ENCODE assay signal across 8 cellular contexts in the genomic region with DNA sequence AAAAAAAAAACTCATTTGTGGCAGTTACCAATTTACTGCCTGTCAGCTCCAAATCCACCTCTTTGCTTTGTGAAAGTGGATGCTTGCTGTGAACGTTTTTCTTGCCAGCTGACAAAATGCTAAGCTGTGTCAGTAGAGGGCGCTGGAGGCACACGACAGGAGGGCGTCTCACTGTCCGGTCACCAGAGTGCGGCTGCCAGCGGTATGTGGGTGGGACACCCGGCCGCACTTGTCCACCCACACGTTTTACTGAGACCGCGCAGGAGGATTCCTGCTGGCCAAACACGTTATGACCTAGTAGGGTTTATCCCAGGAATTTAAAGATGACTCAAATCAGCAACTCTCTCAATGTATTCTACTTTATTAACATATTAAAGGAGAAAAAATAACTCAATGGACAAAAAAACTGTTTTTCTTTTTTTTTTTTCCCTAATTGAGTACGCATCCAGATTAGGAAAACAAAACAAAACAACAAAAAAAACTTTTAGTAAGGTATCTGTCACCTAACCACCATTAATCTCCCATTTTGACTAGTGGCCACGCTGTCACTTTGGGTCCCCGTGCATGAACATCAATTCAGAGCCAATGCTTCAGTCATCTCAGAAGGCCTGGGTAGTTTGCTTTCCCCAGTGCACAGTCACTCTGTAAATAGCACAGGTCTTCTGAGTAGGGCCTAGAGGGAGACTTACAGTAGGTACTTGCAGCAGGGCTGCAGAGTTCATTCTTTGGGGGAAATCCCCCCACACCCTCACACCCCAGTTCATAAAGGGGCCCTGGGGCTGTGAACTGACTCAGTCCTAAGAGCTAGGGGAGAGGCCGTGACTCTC. TPM values are rescaled to one million over a fixed set of nuclear protein-coding genes. Genes with fewer than 3 reads are reported as not detected.
A peak's percentile ranks its signal among the peaks of the same experiment; 100 is the strongest.
DNase-seq lines count a peak whose midpoint lies in the region; ATAC-seq and TF ChIP-seq lines count a peak whose summit lies in the region.

No MANE protein-coding gene starts in this region.

- no peaks in the 10 kb centered on the region for H4K20me1 ChIP-seq in HCT116 (ENCODE audit: insufficient read depth)
- H4K20me1 ChIP-seq in MM.1S (ENCODE audit: insufficient read depth, low read length): no peaks in the 10 kb centered on the region

- no peaks in the 10 kb centered on the region for H3K27me3 Mint-ChIP-seq in type B pancreatic cell

- H3K14ac ChIP-seq in trophoblast cell (ENCODE audit: low read length): no peak overlapping the region

- intact Hi-C loops in HCT116 (cut with micrococcal nuclease): loop anchor here (5.0 kb wide), 1 partner anchor 181 kb away; no protein-coding TSS in a partner anchor

- H2BK120ac ChIP-seq in trophoblast cell (ENCODE audit: insufficient read depth, low read length, poor library complexity): no peak overlapping the region

- peaks cover 13% of the 10 kb centered on the region for H3K4me1 Mint-ChIP-seq in type B pancreatic cell (ENCODE audit: unreplicated experiment)

- BruUV-seq in HCT116 (replicated peaks; lab: Mats Ljungman, UMichigan): no TSS peak

- H3F3A ChIP-seq in MM.1S (ENCODE audit: insufficient read depth, low read length): no peaks in the 10 kb centered on the region

- no peak overlapping the region for H4K12ac ChIP-seq in trophoblast cell (ENCODE audit: low read depth, low read length)

- TF ChIP-seq CTCF in GM10248 (IDR thresholded peaks at IDR 0.05; ENCODE audit: control extremely low read depth, extremely low read depth, low read depth, missing control alignments): peak; percentile 93
- peak; percentile 91 to 94 (median 94) for TF ChIP-seq CTCF in HCT116 (IDR thresholded peaks at IDR 0.05 in 2 of 3, conservative IDR thresholded peaks at IDR 0.05 in 1 of 3; ENCODE audit: borderline replicate concordance in 1 of 3, insufficient read depth in 1 of 3, low read depth in 2 of 3, low read length in 2 of 3)
- peak; percentile 99 for TF ChIP-seq CTCF in MM.1S (IDR thresholded peaks at IDR 0.05; ENCODE audit: low read length)
- TF ChIP-seq CTCF in type B pancreatic cell (conservative IDR thresholded peaks at IDR 0.05): peak; percentile 95

- no peak overlapping the region for H2BK5ac ChIP-seq in trophoblast cell (ENCODE audit: low read depth, low read length, poor library complexity)

- H3K27ac Mint-ChIP-seq in type B pancreatic cell: peak overlapping the region; percentile 64

- H3K27ac ChIP-seq in HCT116 (ENCODE audit: low read depth, low read length) (no peak overlapping the region), MM.1S (ENCODE audit: low read length) (no peak overlapping the region), SK-N-MC (peak overlapping the region; percentile 72), trophoblast cell (ENCODE audit: low read depth, low read length) (no peak overlapping the region)

- WGBS in trophoblast cell (ENCODE audit: extremely low coverage, insufficient coverage, insufficient read length): no CpG with 5 or more reads among the region's 17 CpGs

- H3K4me3 Mint-ChIP-seq in type B pancreatic cell: no peak overlapping the region

- H3K36me3 Mint-ChIP-seq in type B pancreatic cell: no peaks in the 10 kb centered on the region

- H3K9ac ChIP-seq in HCT116 (ENCODE audit: low read length) (no peak overlapping the region), MM.1S (ENCODE audit: low read length) (no peak overlapping the region), SK-N-MC (ENCODE audit: insufficient read length) (peak overlapping the region; percentile 44), trophoblast cell (ENCODE audit: low read length) (no peak overlapping the region)

- H3K9me3 Mint-ChIP-seq in type B pancreatic cell: no peaks in the 10 kb centered on the region

- no peaks in the 10 kb centered on the region for H3K79me1 ChIP-seq in trophoblast cell (ENCODE audit: low read length)

- H3K79me2 ChIP-seq in HCT116 (ENCODE audit: insufficient read depth, low read length) (no peaks in the 10 kb centered on the region), MM.1S (ENCODE audit: low read length) (no peaks in the 10 kb centered on the region), trophoblast cell (ENCODE audit: control insufficient read depth, insufficient read depth, low read length, poor library complexity) (no peaks in the 10 kb centered on the region)

- peak; percentile 96 for TF ChIP-seq RAD21 in HCT116 (IDR thresholded peaks at IDR 0.05; ENCODE audit: low read depth)

- ATAC-seq in HCT116: peak; percentile 100

- H3K23ac ChIP-seq in trophoblast cell (ENCODE audit: low read length): no peak overlapping the region

- H3K27me3 ChIP-seq in HCT116 (ENCODE audit: insufficient read depth, low read length) (no peaks in the 10 kb centered on the region), MM.1S (replicated peaks; ENCODE audit: insufficient read depth, low read length) (no peaks in the 10 kb centered on the region), trophoblast cell (ENCODE audit: insufficient read depth, low read length) (no peaks in the 10 kb centered on the region)

- RAD21 ChIA-PET in HCT116 (lab: Charles Lee; ENCODE audit: low non-redundant PET in 1 of 2, low total read pairs in 2 of 2, uncharacterized antibody in 2 of 2, unreplicated experiment in 2 of 2): no interaction called here

- DNase-seq in GM10248 (ENCODE audit: extremely low spot score) (peak; percentile 77), HCT116 (ENCODE audit: low read depth, low spot score) (peak; percentile 84), MM.1S (peak; percentile 91), SK-N-MC (ENCODE audit: low read depth, low spot score) (peak; percentile 75), germinal center (ENCODE audit: low spot score) (peak; percentile 70), trophoblast cell (peak; percentile 91 to 96), type B pancreatic cell (ENCODE audit: extremely low spot score, unreplicated experiment) (peak; percentile 82)
- peak; percentile 83 for DNase-seq in activated naive CD4-positive, alpha-beta T cell treated with Interleukin-2 at 50 U/mL for 16 hours

- no peak overlapping the region for H2AK5ac ChIP-seq in trophoblast cell (ENCODE audit: low read length)

- no peak overlapping the region for H3K18ac ChIP-seq in trophoblast cell (ENCODE audit: low read length)

- H3K9me2 ChIP-seq in HCT116 (ENCODE audit: insufficient read depth) (no peaks in the 10 kb centered on the region), MM.1S (replicated peaks; ENCODE audit: insufficient read depth, low read length) (no peaks in the 10 kb centered on the region)

- H3K36me3 ChIP-seq in HCT116 (ENCODE audit: control insufficient read depth in 1 of 2, insufficient read depth in 2 of 2, low read length in 2 of 2): no peaks in the 10 kb centered on the region
- H3K36me3 ChIP-seq in MM.1S (replicated peaks; ENCODE audit: insufficient read depth, low read length): no peaks in the 10 kb centered on the region
- H3K36me3 ChIP-seq in SK-N-MC (ENCODE audit: insufficient read depth, low read length): no peaks in the 10 kb centered on the region
- no peaks in the 10 kb centered on the region for H3K36me3 ChIP-seq in trophoblast cell (ENCODE audit: control insufficient read depth in 1 of 2, insufficient read depth in 2 of 2, low read length in 2 of 2)

- no peak overlapping the region for H4K91ac ChIP-seq in trophoblast cell (ENCODE audit: low read depth, low read length)

- no peak overlapping the region for H3K4me3 ChIP-seq in HCT116 (replicated peaks in 1 of 2; ENCODE audit: low read depth in 1 of 2, low read length in 2 of 2)
- no peak overlapping the region for H3K4me3 ChIP-seq in MM.1S (ENCODE audit: low read length)
- H3K4me3 ChIP-seq in SK-N-MC: peak overlapping the region; percentile 65
- no peak overlapping the region for H3K4me3 ChIP-seq in trophoblast cell (ENCODE audit: low read depth, low read length)

- no peak overlapping the region for H2AFZ ChIP-seq in HCT116 (ENCODE audit: low read depth, low read length, poor library complexity, severe bottlenecking)
- H2AFZ ChIP-seq in MM.1S (ENCODE audit: low read length): no peak overlapping the region
- H2AFZ ChIP-seq in trophoblast cell (ENCODE audit: insufficient read depth, low read length, poor library complexity): no peak overlapping the region

- CTCF ChIA-PET in GM10248 (lab: Yijun Ruan, JAX): interaction anchor here (0.6 to 3.6 kb wide), 22 partner anchors 8 to 183 kb away, joined by 3 to 43 read pairs (median 4); no protein-coding TSS in a partner anchor
- CTCF ChIA-PET in HCT116 (lab: Charles Lee): interaction anchor here (0.6 to 1.5 kb wide), 9 partner anchors 9 to 307 kb away, joined by 3 to 8 read pairs (median 5); no protein-coding TSS in a partner anchor

- H3K9me3 ChIP-seq in HCT116 (ENCODE audit: control insufficient read depth in 1 of 2, insufficient read depth in 1 of 2, low read depth in 1 of 2, low read length in 2 of 2): no peaks in the 10 kb centered on the region
- no peaks in the 10 kb centered on the region for H3K9me3 ChIP-seq in MM.1S (replicated peaks; ENCODE audit: insufficient read depth, low read length)
- no peaks in the 10 kb centered on the region; the same call in 1 of the 2 replicates for H3K9me3 ChIP-seq in SK-N-MC (ENCODE audit: low read depth, low read length)
- no peaks in the 10 kb centered on the region for H3K9me3 ChIP-seq in trophoblast cell (ENCODE audit: insufficient read depth, low read depth, low read length)

- H3K4me1 ChIP-seq in HCT116 (ENCODE audit: control insufficient read depth in 1 of 2, insufficient read depth in 2 of 2, low read length in 2 of 2) (peaks cover 0 to 12% of the 10 kb centered on the region in 2 experiments; a peak in 3 of 4 replicates), MM.1S (ENCODE audit: low read length) (0 out of 2 replicates have a peak, but pooled peaks cover 2% of the 10 kb centered on the region), trophoblast cell (ENCODE audit: control insufficient read depth in 1 of 2, insufficient read depth in 2 of 2, low read length in 2 of 2) (peaks cover 0 to 3% of the 10 kb centered on the region in 2 experiments)

- no peak overlapping the region for H4K8ac ChIP-seq in trophoblast cell (ENCODE audit: low read depth, low read length)

- POLR2A ChIA-PET in GM10248 (lab: Yijun Ruan, JAX) (interaction anchor here (0.5 to 0.6 kb wide), 2 partner anchors 32 to 50 kb away, joined by 3 read pairs; no protein-coding TSS in a partner anchor), HCT116 (lab: Charles Lee) (no interaction called here)

- TF ChIP-seq POLR2A in HCT116 (IDR thresholded peaks at IDR 0.05; ENCODE audit: borderline replicate concordance, extremely low read depth, insufficient read depth, insufficient read length): no peak

- no peak overlapping the region for H2BK12ac ChIP-seq in trophoblast cell (ENCODE audit: low read length)

- H3K4ac ChIP-seq in trophoblast cell (ENCODE audit: low read depth, low read length): no peak overlapping the region

- H3K4me2 ChIP-seq in HCT116 (ENCODE audit: low read length): peak overlapping the region; percentile 41
- peak overlapping the region; percentile 22 for H3K4me2 ChIP-seq in MM.1S (ENCODE audit: low read depth, low read length)
- H3K4me2 ChIP-seq in trophoblast cell (ENCODE audit: low read length): no peak overlapping the region

TF ChIP-seq in HCT116, 20 proteins besides CTCF, POLR2A, EP300 and RAD21 (continues in another document):
- TF ChIP-seq ZFX (IDR thresholded peaks at IDR 0.05): no peak

RNA-seq across cellular contexts. Expression of gene RPL35A, which starts 43.8 kb away (rescaled TPM):
- total RNA-seq in HCT116 (2021; ENCODE audit: unreplicated experiment): 1,465 TPM
- polyA plus RNA-seq in HCT116 (2012): 1,622 and 1,968 TPM in 2 replicates
- 2,548 and 2,659 TPM in 2 replicates for polyA plus RNA-seq in trophoblast cell (2013)
- total RNA-seq in type B pancreatic cell (ENCODE audit: low replicate concordance): 1,179 and 1,301 TPM in 2 replicates

RNA-seq across cellular contexts. Expression of gene LMLN, which starts 53.8 kb away (rescaled TPM):
- total RNA-seq in HCT116 (2021; ENCODE audit: unreplicated experiment): 7.2 TPM
- 2.9 and 3.5 TPM in 2 replicates for polyA plus RNA-seq in HCT116 (2012)
- polyA plus RNA-seq in trophoblast cell (2013): 1.7 and 1.8 TPM in 2 replicates
- 10.0 and 10.8 TPM in 2 replicates for total RNA-seq in type B pancreatic cell (ENCODE audit: low replicate concordance)
